ENCODE assay signal across 14 cellular contexts in the genomic region with DNA sequence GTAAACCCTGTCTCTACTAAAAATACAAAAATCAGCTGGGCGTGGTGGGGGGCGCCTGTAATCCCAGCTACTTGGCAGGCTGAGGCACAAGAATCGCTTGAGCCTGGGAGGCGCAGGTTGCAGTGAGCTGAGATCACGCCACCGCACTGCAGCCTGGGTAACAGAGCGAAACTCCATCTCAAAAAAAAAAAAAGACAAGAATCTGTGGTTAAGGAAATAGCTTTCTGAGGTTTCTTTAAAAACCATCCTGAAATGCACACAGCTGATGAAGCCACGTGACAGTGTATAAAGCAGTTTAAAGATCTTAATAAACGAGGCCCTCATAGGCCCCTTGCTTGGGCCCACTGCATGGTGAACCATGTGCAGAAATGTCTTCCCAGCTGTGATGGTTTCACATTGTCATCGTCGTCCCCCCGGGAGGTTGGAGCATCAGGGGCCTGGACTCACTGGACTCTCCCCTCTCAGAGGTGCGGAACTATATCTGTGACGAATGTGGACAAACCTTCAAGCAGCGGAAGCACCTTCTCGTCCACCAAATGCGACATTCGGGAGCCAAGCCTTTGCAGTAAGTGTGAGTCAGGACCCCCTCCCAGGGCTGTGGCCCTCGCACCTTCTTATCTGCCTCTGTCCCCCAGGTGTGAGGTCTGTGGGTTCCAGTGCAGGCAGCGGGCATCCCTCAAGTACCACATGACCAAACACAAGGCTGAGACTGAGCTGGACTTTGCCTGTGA. TPM values are rescaled to one million over a fixed set of nuclear protein-coding genes. Genes with fewer than 3 reads are reported as not detected.
DNase-seq lines count a peak whose midpoint lies in the region; ATAC-seq, FAIRE-seq and TF ChIP-seq lines count a peak whose summit lies in the region.
"Had no signal": no experiment of that assay in that cellular context is flagged by ENCODE, and none has a peak within 500 bp of the region (broad histone marks: within the 10 kb centered on the region; RNA-seq: fewer than 3 reads in every experiment).

No MANE protein-coding gene starts in this region.

- no peak for FAIRE-seq in GM19239 (lab: Jason Lieb, UNC)

- H3K4ac ChIP-seq in mesendoderm (ENCODE audit: low read depth, low read length), result no peak overlapping the region

- no peak overlapping the region for H4K5ac ChIP-seq in mesendoderm (ENCODE audit: low read length)

- H3K36me3 Mint-ChIP-seq in Calu3 (ENCODE audit: insufficient read depth, unreplicated experiment) (peaks cover 98% of the 10 kb centered on the region), T-helper 17 cell (ENCODE audit: low read depth) (no peaks in the 10 kb centered on the region), natural killer cell (no peaks in the 10 kb centered on the region)

- DNase-seq in Calu3 (no peak), T-helper 17 cell (peak in 2 of 3 donors; percentile 25 to 51), natural killer cell (peak; percentile 35), GM19239 (ENCODE audit: insufficient read length, low spot score) (no peak), occipital lobe (lab: John Stamatoyannopoulos, UW) (no peak), NCI-H1105 treated with DMSO at 0.1 percent for 48 hours (lab: John Stamatoyannopoulos, UW) (no peak), mesendoderm (no peak)
- DNase-seq in activated naive CD4-positive, alpha-beta T cell treated with Interleukin-2 at 50 U/mL for 16 hours, result peak; percentile 52
- DNase-seq: colonic mucosa, mucosa of descending colon, NCI-H510A, RPMI8226, testis had no signal

- no peaks in the 10 kb centered on the region for H3K79me1 ChIP-seq in mesendoderm (ENCODE audit: low read length)

- no peak overlapping the region for H2BK15ac ChIP-seq in mesendoderm (replicated peaks; ENCODE audit: low read depth)

- TF ChIP-seq CTCF in Calu3 (IDR thresholded peaks at IDR 0.05; ENCODE audit: unreplicated experiment), result no peak
- no peak for TF ChIP-seq CTCF in natural killer cell (IDR thresholded peaks at IDR 0.05)

- H3K27ac Mint-ChIP-seq in Calu3 (ENCODE audit: unreplicated experiment) (peak overlapping the region; percentile 14), T-helper 17 cell (peak overlapping the region; percentile 66), natural killer cell (peak overlapping the region; percentile 76 to 88)

- no peak overlapping the region for H4K8ac ChIP-seq in mesendoderm (ENCODE audit: low read depth, low read length)

- ATAC-seq in T-helper 17 cell (peak; percentile 90), natural killer cell (peak; percentile 57 to 71 (median 63))
- ATAC-seq: mucosa of descending colon had no signal

- H3K23ac ChIP-seq in mesendoderm (ENCODE audit: low read length), result no peak overlapping the region

- no peak overlapping the region for H3K4me2 ChIP-seq in mesendoderm (ENCODE audit: low read length)

- H3K4me1 Mint-ChIP-seq in Calu3 (ENCODE audit: low read depth, unreplicated experiment), result no peaks in the 10 kb centered on the region
- H3K4me1 Mint-ChIP-seq in T-helper 17 cell, result peaks cover 20% of the 10 kb centered on the region
- H3K4me1 Mint-ChIP-seq in natural killer cell, result peaks cover 33 to 38% of the 10 kb centered on the region in 2 donors

- H3K9me3 Mint-ChIP-seq in Calu3 (ENCODE audit: low read depth, unreplicated experiment) (no peaks in the 10 kb centered on the region), natural killer cell (no peaks in the 10 kb centered on the region)

- no peaks in the 10 kb centered on the region for H3K4me1 ChIP-seq in mesendoderm (ENCODE audit: control insufficient read depth, low read depth, low read length)
- H3K4me1 ChIP-seq: colonic mucosa, testis had no signal

- H2AK5ac ChIP-seq in mesendoderm (ENCODE audit: low read length), result no peak overlapping the region

- H3K36me3 ChIP-seq in mesendoderm (ENCODE audit: control insufficient read depth, insufficient read depth, low read length), result peaks cover 21% of the 10 kb centered on the region

- H3K79me2 ChIP-seq in mesendoderm (ENCODE audit: control insufficient read depth, insufficient read depth, low read length), result no peaks in the 10 kb centered on the region

- H3K27ac ChIP-seq in mesendoderm (ENCODE audit: low read depth, low read length), result no peak overlapping the region
- H3K27ac ChIP-seq: C4-2B, colonic mucosa, testis had no signal

- no peak overlapping the region for H3K18ac ChIP-seq in mesendoderm (ENCODE audit: low read length)

- H2BK120ac ChIP-seq in mesendoderm (ENCODE audit: low read depth, low read length), result no peak overlapping the region

- H2BK5ac ChIP-seq in mesendoderm (ENCODE audit: low read length), result no peak overlapping the region

- no TSS peak for BruUV-seq in Calu3 (replicated peaks; lab: Mats Ljungman, UMichigan)

- H3K9me3 ChIP-seq in T-helper 17 cell (ENCODE audit: control insufficient read depth, low read length, poor library complexity, severe bottlenecking), result no peaks in the 10 kb centered on the region
- H3K9me3 ChIP-seq: colonic mucosa, mucosa of descending colon, testis had no signal

- no peak overlapping the region for H3K4me3 ChIP-seq in mesendoderm (ENCODE audit: low read length)
- H3K4me3 ChIP-seq: colonic mucosa, mucosa of descending colon, testis had no signal

- WGBS in mesendoderm (ENCODE audit: extremely low coverage, insufficient coverage, low lambda C conversion rate), result no CpG with 5 or more reads among the region's 20 CpGs

- intact Hi-C loops in Calu3 (cut with micrococcal nuclease; ENCODE audit: unreplicated experiment) (no loop called here), natural killer cell (cut with micrococcal nuclease) (loop anchor here (1.0 kb wide), 2 partner anchors 10 to 15 kb away; no protein-coding TSS in a partner anchor)

- no peak overlapping the region for H3K9ac ChIP-seq in mesendoderm (ENCODE audit: low read length)

- no peaks in the 10 kb centered on the region for H3K27me3 ChIP-seq in mesendoderm (ENCODE audit: insufficient read depth, low read length, poor library complexity)
- H3K27me3 ChIP-seq: colonic mucosa, testis had no signal

- no peak overlapping the region for H3K56ac ChIP-seq in mesendoderm (ENCODE audit: low read length)

- CTCF ChIA-PET in Calu3 (lab: Charles Lee), result interaction anchor here (0.7 kb wide), 1 partner anchor 206 kb away, joined by 3 read pairs; no protein-coding TSS in a partner anchor

- H3K27me3 Mint-ChIP-seq in Calu3 (ENCODE audit: unreplicated experiment), result no peaks in the 10 kb centered on the region
- H3K27me3 Mint-ChIP-seq in T-helper 17 cell, result no peaks in the 10 kb centered on the region
- no peaks in the 10 kb centered on the region for H3K27me3 Mint-ChIP-seq in natural killer cell (ENCODE audit: low read depth in 2 of 2)

- H3K4me3 Mint-ChIP-seq in Calu3 (ENCODE audit: low read depth, unreplicated experiment) (no peak overlapping the region), T-helper 17 cell (peak overlapping the region; percentile 68), natural killer cell (peak overlapping the region; percentile 63)

RNA-seq across cellular contexts. Expression of a gene that starts 16.2 kb away (rescaled TPM):
- total RNA-seq in Calu3 (2022) (30.6 and 37.2 TPM in 2 replicates), T-helper 17 cell (100 to 1,000 TPM; 103 to 104 TPM), natural killer cell (100 to 1,000 TPM; 146 to 206 (median 186) TPM), occipital lobe (14.2 TPM)
- 4.5 TPM for polyA plus RNA-seq in mesendoderm (2013, experiment 1 of 2)
- polyA plus RNA-seq in mesendoderm (2013, experiment 2 of 2), result 4.5 TPM

RNA-seq across cellular contexts. Expression of a gene that starts 16.8 kb away (rescaled TPM):
- 26.7 and 28.2 TPM in 2 replicates for total RNA-seq in Calu3 (2022)
- 10 to 100 TPM; 18.8 to 23.2 TPM for total RNA-seq in T-helper 17 cell
- total RNA-seq in natural killer cell, result 10 to 100 TPM; 31.7 to 43.0 (median 35.4) TPM
- 9.7 TPM for total RNA-seq in occipital lobe
- 0.91 TPM for polyA plus RNA-seq in mesendoderm (2013, experiment 1 of 2)
- 1.3 TPM for polyA plus RNA-seq in mesendoderm (2013, experiment 2 of 2)

RNA-seq across cellular contexts. Expression of a gene that starts 36.0 kb away (rescaled TPM):
- 20.7 and 23.6 TPM in 2 replicates for total RNA-seq in Calu3 (2022)
- total RNA-seq in T-helper 17 cell, result 10 to 100 TPM; 20.6 to 30.8 TPM
- total RNA-seq in natural killer cell, result 10 to 100 TPM; 23.1 to 37.9 (median 24.0) TPM
- 12.5 TPM for total RNA-seq in occipital lobe
- 4.6 TPM for polyA plus RNA-seq in mesendoderm (2013, experiment 1 of 2)
- polyA plus RNA-seq in mesendoderm (2013, experiment 2 of 2), result 4.8 TPM

RNA-seq across cellular contexts. Expression of a gene that starts 51.0 kb away (rescaled TPM):
- total RNA-seq in Calu3 (2022) (102 and 106 TPM in 2 replicates), T-helper 17 cell (10 to 100 TPM; 83.0 to 86.0 TPM), natural killer cell (100 to 1,000 TPM; 102 to 123 (median 114) TPM), occipital lobe (22.9 TPM)
- polyA plus RNA-seq in mesendoderm (2013, experiment 1 of 2), result 30.2 TPM
- 31.3 TPM for polyA plus RNA-seq in mesendoderm (2013, experiment 2 of 2)

Comparison
In these comparisons a context has a peak if more than half of its experiments do, and no peak if none do; other contexts are left out.
1. DNase-seq: peak in T-helper 17 cell (2 of 3), activated naive CD4-positive, alpha-beta T cell treated with Interleukin-2 at 50 U/mL for 16 hours (single experiment) and natural killer cell (single experiment); none in Calu3 (single experiment), GM19239 (single experiment), occipital lobe (single experiment), NCI-H1105 treated with DMSO at 0.1 percent for 48 hours (single experiment) and mesendoderm (single experiment).
2. H3K27ac Mint-ChIP-seq: peak in every context shown above with its lines; median percentile 82 in natural killer cell; 66 in T-helper 17 cell; 14 in Calu3.